Comparison of ENCODE assay signal across 8 cellular contexts in the genomic region with DNA sequence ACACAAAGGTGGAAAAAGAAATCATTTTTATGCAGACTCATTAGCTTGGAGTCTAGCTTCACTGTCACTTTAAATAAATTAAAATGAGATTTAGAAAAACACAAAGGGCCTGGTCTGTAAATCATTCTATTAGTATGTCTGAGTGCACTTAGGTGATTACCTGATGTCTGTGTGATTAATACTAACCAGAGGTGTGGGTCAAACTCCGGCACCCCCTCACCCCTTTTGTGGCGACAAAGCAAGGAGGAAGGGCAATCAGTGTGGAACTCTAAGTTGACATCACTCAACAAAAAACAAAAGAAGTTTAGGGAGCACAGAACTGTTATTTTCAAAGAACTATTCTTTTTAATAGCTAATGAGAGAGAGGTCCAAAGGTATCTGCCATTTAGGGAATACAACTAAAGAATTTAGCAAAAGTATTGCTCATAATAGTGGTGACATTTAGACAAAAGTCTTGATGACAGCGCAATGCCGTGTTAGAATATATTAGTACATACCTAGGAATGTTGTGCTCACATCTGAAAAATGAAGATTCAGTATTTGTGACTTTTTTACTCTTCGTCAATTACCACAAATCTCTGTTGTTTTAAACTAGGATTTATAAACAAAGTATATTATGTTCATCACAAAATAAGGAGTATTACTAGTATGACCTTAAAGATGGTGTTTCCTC.
DNase-seq lines count a peak whose midpoint lies in the region; TF ChIP-seq lines count a peak whose summit lies in the region.
"Had no signal": no experiment of that assay in that cellular context is flagged by ENCODE, and none has a peak within 500 bp of the region (broad histone marks: within the 10 kb centered on the region; RNA-seq: fewer than 3 reads in every experiment).

No MANE protein-coding gene starts in this region.

- H3K79me2 ChIP-seq in Karpas-422 (ENCODE audit: low read length), result no peaks in the 10 kb centered on the region

- H3K9me3 Mint-ChIP-seq in HFFc6, result no peaks in the 10 kb centered on the region
- H3K9me3 Mint-ChIP-seq: activated naive CD4-positive, alpha-beta T cell treated with anti-CD3 and anti-CD28 coated beads, Interleukin-2, amount 50 U/mL, for 24 hours had no signal

- H4K20me1 ChIP-seq in Karpas-422 (ENCODE audit: insufficient read depth, low read depth, low read length), result no peaks in the 10 kb centered on the region

- peak; percentile 42 for DNase-seq in HFFc6
- peak; percentile 80 for DNase-seq in superior temporal gyrus (ENCODE audit: extremely low spot score)
- DNase-seq in DMS79 (lab: John Stamatoyannopoulos, UW), result no peak
- DNase-seq in activated naive CD4-positive, alpha-beta T cell treated with anti-CD3 and anti-CD28 coated beads, Interleukin-2, amount 50 U/mL, for 16 hours, result no peak
- DNase-seq in Karpas-422, result no peak

- H3K9ac ChIP-seq in Karpas-422 (ENCODE audit: low read length), result no peak overlapping the region

- H3K4me3 Mint-ChIP-seq in HFFc6, result peak overlapping the region; percentile 81
- H3K4me3 Mint-ChIP-seq: activated naive CD4-positive, alpha-beta T cell treated with anti-CD3 and anti-CD28 coated beads, Interleukin-2, amount 50 U/mL, for 24 hours had no signal

- peak overlapping the region; percentile 92 for H3K27ac Mint-ChIP-seq in HFFc6
- H3K27ac Mint-ChIP-seq: activated naive CD4-positive, alpha-beta T cell treated with anti-CD3 and anti-CD28 coated beads, Interleukin-2, amount 50 U/mL, for 24 hours had no signal

- TF ChIP-seq CTCF in HFFc6 (IDR thresholded peaks at IDR 0.05), result no peak

- no peak overlapping the region for H3K4me2 ChIP-seq in Karpas-422 (ENCODE audit: low read depth, low read length, poor library complexity, severe bottlenecking)

- no peaks in the 10 kb centered on the region for H3K27me3 ChIP-seq in layer of hippocampus (ENCODE audit: control insufficient read depth, insufficient read depth, low read length)
- no peaks in the 10 kb centered on the region for H3K27me3 ChIP-seq in Karpas-422 (ENCODE audit: low read length)

- 0 out of 2 replicates have a peak, but pooled peaks cover 2% of the 10 kb centered on the region for H3K27me3 Mint-ChIP-seq in HFFc6 (ENCODE audit: insufficient read depth)

- H3K4me1 Mint-ChIP-seq in HFFc6 (ENCODE audit: low read depth), result peaks cover 86% of the 10 kb centered on the region

- H3K9me3 ChIP-seq in Karpas-422 (ENCODE audit: low read length), result no peaks in the 10 kb centered on the region

- no peaks in the 10 kb centered on the region for H3K36me3 ChIP-seq in Karpas-422 (ENCODE audit: insufficient read depth, low read length)

- H2AFZ ChIP-seq in Karpas-422 (ENCODE audit: low read length), result no peak overlapping the region

- H3K4me1 ChIP-seq in Karpas-422 (ENCODE audit: low read length), result peaks cover 66% of the 10 kb centered on the region

- H3K36me3 Mint-ChIP-seq in HFFc6 (ENCODE audit: low read depth), result peaks cover 4% of the 10 kb centered on the region; the same call in 1 of the 2 replicates
- H3K36me3 Mint-ChIP-seq: activated naive CD4-positive, alpha-beta T cell treated with anti-CD3 and anti-CD28 coated beads, Interleukin-2, amount 50 U/mL, for 24 hours had no signal

- H3K9me2 ChIP-seq in Karpas-422 (replicated peaks; ENCODE audit: insufficient read depth, low read length), result no peaks in the 10 kb centered on the region

- no peak overlapping the region for H3K4me3 ChIP-seq in Karpas-422 (ENCODE audit: low read length)

- H3K27ac ChIP-seq in angular gyrus (ENCODE audit: low read depth, low read length) (peak overlapping the region; percentile 62), layer of hippocampus (ENCODE audit: low read depth, low read length) (peak overlapping the region; percentile 87), Karpas-422 (ENCODE audit: low read length) (no peak overlapping the region)

Comparison
In these comparisons a context has a peak if more than half of its experiments do, and no peak if none do; other contexts are left out.
1. DNase-seq: peak in HFFc6 (single experiment) and superior temporal gyrus (single experiment); none in DMS79 (single experiment), activated naive CD4-positive, alpha-beta T cell treated with anti-CD3 and anti-CD28 coated beads, Interleukin-2, amount 50 U/mL, for 16 hours (single experiment) and Karpas-422 (single experiment).